ENCODE assay signal across 28 cellular contexts in the genomic region with DNA sequence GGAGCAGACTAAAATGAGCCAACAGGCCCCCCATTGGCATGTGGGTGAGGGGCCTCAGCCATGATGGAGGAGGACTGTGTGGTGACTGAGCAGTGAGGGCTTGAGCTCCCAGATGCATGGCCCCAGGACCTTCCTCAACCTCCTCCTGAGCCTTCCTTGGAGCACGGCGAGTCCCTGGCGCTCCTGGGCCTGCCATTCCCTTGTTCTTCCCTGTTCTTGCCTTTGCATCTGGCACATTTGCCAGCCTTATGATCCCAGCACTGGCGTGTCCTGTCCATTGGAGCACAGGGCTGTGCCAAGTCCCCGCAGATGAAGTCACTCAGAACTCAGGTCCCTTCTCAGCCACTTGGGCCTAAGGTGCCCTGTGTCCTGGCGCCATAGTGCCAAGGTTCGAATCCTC. TPM values are rescaled to one million over a fixed set of nuclear protein-coding genes. Genes with fewer than 3 reads are reported as not detected.
"Had no signal": no experiment of that assay in that cellular context is flagged by ENCODE, and none has a peak within 500 bp of the region (broad histone marks: within the 10 kb centered on the region; RNA-seq: fewer than 3 reads in every experiment).

No MANE protein-coding gene starts in this region.

- DNase-seq: activated B cell treated with CpG ODN at 0.5 μM for 24 hours; activated CD4-positive, alpha-beta T cell treated with anti-CD3 and anti-CD28 coated beads for 36 hours; activated CD4-positive, alpha-beta T cell treated with anti-CD3 and anti-CD28 coated beads, Interleukin-2, amount 50 U/mL, for 4 hours; activated CD8-positive, alpha-beta memory T cell treated with anti-CD3 and anti-CD28 coated beads for 24 hours; activated CD8-positive, alpha-beta memory T cell treated with anti-CD3 and anti-CD28 coated beads, Interleukin-2, amount 50 U/mL, for 4 hours; activated naive CD4-positive, alpha-beta T cell; activated T-cell treated with anti-CD3 and anti-CD28 coated beads, Interleukin-2, amount 50 U/mL, for 24 hours; cerebellar nuclear complex; mesendoderm; naive thymus-derived CD4-positive, alpha-beta T cell; ovary; stimulated activated CD4-positive, alpha-beta T cell treated with anti-CD3 and anti-CD28 coated beads, Interleukin-1b, Interleukin-23, amount 100 ng/mL, for 48 hours; SW 1271; T-helper 17 cell; uterus had no signal

- H3K4me1 Mint-ChIP-seq: activated B cell treated with CpG ODN at 0.5 μM for 24 hours; activated CD4-positive, alpha-beta T cell treated with anti-CD3 and anti-CD28 coated beads for 36 hours had no signal

- H3K4me3 ChIP-seq: adrenal gland, breast epithelium, ovary, psoas muscle, right atrium auricular region, tibial nerve, uterus had no signal

- H3K27ac Mint-ChIP-seq: activated B cell treated with CpG ODN at 0.5 μM for 24 hours; activated CD4-positive, alpha-beta T cell treated with anti-CD3 and anti-CD28 coated beads for 36 hours; activated naive CD8-positive, alpha-beta T cell; activated T-cell treated with anti-CD3 and anti-CD28 coated beads, Interleukin-2, amount 50 U/mL, for 24 hours; activated T-helper 2 cell treated with anti-CD3 and anti-CD28 coated beads, Interferon-gamma antibody, Interleukin-2, Interleukin-4, amounts not matched to agents 10 μg/mL and 5 μg/mL and 100 μg/mL, durations not matched to agents 14 hours and 24 hours and 36 hours; naive thymus-derived CD4-positive, alpha-beta T cell; stimulated activated naive CD8-positive, alpha-beta T cell treated with anti-CD3 and anti-CD28 coated beads, Interleukin-15, Interleukin-2, amounts not matched to agents 100 ng/mL and 50 ng/mL, for 24 hours; T-helper 17 cell had no signal

- H3K4me1 ChIP-seq: breast epithelium, psoas muscle, right atrium auricular region, tibial nerve, uterus had no signal

- H3K4me3 Mint-ChIP-seq: activated B cell treated with CpG ODN at 0.5 μM for 24 hours; activated CD4-positive, alpha-beta T cell treated with anti-CD3 and anti-CD28 coated beads for 36 hours; activated naive CD8-positive, alpha-beta T cell; activated T-cell treated with anti-CD3 and anti-CD28 coated beads, Interleukin-2, amount 50 U/mL, for 24 hours; naive thymus-derived CD4-positive, alpha-beta T cell; stimulated activated naive CD8-positive, alpha-beta T cell treated with anti-CD3 and anti-CD28 coated beads, Interleukin-15, Interleukin-2, amounts not matched to agents 100 ng/mL and 50 ng/mL, for 24 hours; T-helper 17 cell had no signal

- H3K27me3 ChIP-seq: adrenal gland, breast epithelium, neutrophil, ovary, right atrium auricular region, tibial nerve, uterus had no signal

- H3K27ac ChIP-seq: adrenal gland, breast epithelium, neutrophil, ovary, psoas muscle, right atrium auricular region, tibial nerve, uterus had no signal

- H3K27me3 Mint-ChIP-seq: activated B cell treated with CpG ODN at 0.5 μM for 24 hours; activated naive CD8-positive, alpha-beta T cell; stimulated activated naive CD8-positive, alpha-beta T cell treated with anti-CD3 and anti-CD28 coated beads, Interleukin-15, Interleukin-2, amounts not matched to agents 100 ng/mL and 50 ng/mL, for 24 hours had no signal

- H3K36me3 Mint-ChIP-seq: activated naive CD8-positive, alpha-beta T cell; naive thymus-derived CD4-positive, alpha-beta T cell had no signal

- ATAC-seq: activated CD4-positive, alpha-beta T cell treated with anti-CD3 and anti-CD28 coated beads for 36 hours; naive thymus-derived CD4-positive, alpha-beta T cell; psoas muscle; T-helper 17 cell had no signal

- H3K36me3 ChIP-seq: adrenal gland, breast epithelium, neutrophil, ovary, right atrium auricular region, tibial nerve, uterus had no signal

- FAIRE-seq: astrocyte had no signal

- H3K9me3 ChIP-seq: adrenal gland, breast epithelium, neutrophil, ovary, psoas muscle, right atrium auricular region, tibial nerve, uterus had no signal

- H3K9me3 Mint-ChIP-seq: activated B cell treated with CpG ODN at 0.5 μM for 24 hours; activated T-cell treated with anti-CD3 and anti-CD28 coated beads, Interleukin-2, amount 50 U/mL, for 24 hours; activated T-helper 2 cell treated with anti-CD3 and anti-CD28 coated beads, Interferon-gamma antibody, Interleukin-2, Interleukin-4, amounts not matched to agents 10 μg/mL and 5 μg/mL and 100 μg/mL, durations not matched to agents 14 hours and 24 hours and 36 hours; stimulated activated naive CD8-positive, alpha-beta T cell treated with anti-CD3 and anti-CD28 coated beads, Interleukin-15, Interleukin-2, amounts not matched to agents 100 ng/mL and 50 ng/mL, for 24 hours had no signal

RNA-seq across cellular contexts. Expression of gene MEG3, which starts 40.3 kb away (rescaled TPM):
- total RNA-seq: activated B cell treated with CpG ODN at 0.5 μM for 24 hours; activated CD4-positive, alpha-beta T cell treated with anti-CD3 and anti-CD28 coated beads for 36 hours; activated T-helper 2 cell treated with anti-CD3 and anti-CD28 coated beads, Interferon-gamma antibody, Interleukin-2, Interleukin-4, amounts not matched to agents 10 μg/mL and 5 μg/mL and 100 μg/mL, durations not matched to agents 14 hours and 24 hours and 36 hours; astrocyte had no signal
- polyA plus RNA-seq: naive thymus-derived CD4-positive, alpha-beta T cell had no signal

RNA-seq across cellular contexts. Expression of gene DLK1, which starts 58.9 kb away (rescaled TPM):
- total RNA-seq: activated B cell treated with CpG ODN at 0.5 μM for 24 hours; activated CD4-positive, alpha-beta T cell treated with anti-CD3 and anti-CD28 coated beads for 36 hours; activated T-helper 2 cell treated with anti-CD3 and anti-CD28 coated beads, Interferon-gamma antibody, Interleukin-2, Interleukin-4, amounts not matched to agents 10 μg/mL and 5 μg/mL and 100 μg/mL, durations not matched to agents 14 hours and 24 hours and 36 hours; epithelial cell of proximal tubule; fibroblast of villous mesenchyme; lower leg skin; naive thymus-derived CD4-positive, alpha-beta T cell; right atrium auricular region; tibial nerve had no signal
- polyA plus RNA-seq: naive thymus-derived CD4-positive, alpha-beta T cell had no signal
